ENCODE assay signal across 8 cellular contexts in genomic region chr9:33524431-33524947, GRCh38. TPM values are rescaled to one million over a fixed set of nuclear protein-coding genes. Genes with fewer than 3 reads are reported as not detected.
A peak's percentile ranks its signal among the peaks of the same experiment; 100 is the strongest.
DNase-seq lines count a peak whose midpoint lies in the region; ATAC-seq and TF ChIP-seq lines count a peak whose summit lies in the region.

No MANE protein-coding gene starts in this region.

- intact Hi-C loops in posterior cingulate gyrus (cut with DNase I) = no loop called here

- DNase-seq in NCI-H2227 (lab: John Stamatoyannopoulos, UW; ENCODE audit: unreplicated experiment) = peak; percentile 15
- DNase-seq in NCI-H2227 treated with DMSO at 0.1 percent for 48 hours (lab: John Stamatoyannopoulos, UW) = no peak
- no peak for DNase-seq in epithelial cell of proximal tubule (ENCODE audit: low read depth)
- DNase-seq in posterior cingulate gyrus = peak in 7 of 10 donors; percentile 15 to 85 (median 26)
- DNase-seq in RKO (ENCODE audit: low spot score) = no peak

- no peak for TF ChIP-seq CTCF in epithelial cell of proximal tubule (conservative IDR thresholded peaks at IDR 0.05; ENCODE audit: low read depth, low read length)

- H3K4me3 ChIP-seq in epithelial cell of proximal tubule (ENCODE audit: low read depth, low read length) = peak overlapping the region; percentile 74

- ATAC-seq in SK-N-SH treated with all-trans-retinoic acid at 6 μM for 48 hours (peak; percentile 67), HG02642 (IDR thresholded peaks at IDR 0.05; ENCODE audit: poor library complexity, unreplicated experiment) (no peak), HG03520 (IDR thresholded peaks at IDR 0.05; ENCODE audit: unreplicated experiment) (no peak)

TF ChIP-seq in SK-N-SH treated with all-trans-retinoic acid at 6 μM for 48 hours, 23 proteins besides CTCF, POLR2A, EP300 and RAD21:
- no peak for TF ChIP-seq ZNF565 (CRISPR knock-in tag; conservative IDR thresholded peaks at IDR 0.05; ENCODE audit: low read depth)
- no peak for TF ChIP-seq CSDC2 (CRISPR knock-in tag; IDR thresholded peaks at IDR 0.05)
- no peak for TF ChIP-seq BACH2 (CRISPR knock-in tag; IDR thresholded peaks at IDR 0.05; ENCODE audit: borderline replicate concordance)
- TF ChIP-seq ZC3H10 (CRISPR knock-in tag; IDR thresholded peaks at IDR 0.05) = no peak
- TF ChIP-seq CSRNP3 (CRISPR knock-in tag; IDR thresholded peaks at IDR 0.05) = no peak
- TF ChIP-seq, protein P1, sequence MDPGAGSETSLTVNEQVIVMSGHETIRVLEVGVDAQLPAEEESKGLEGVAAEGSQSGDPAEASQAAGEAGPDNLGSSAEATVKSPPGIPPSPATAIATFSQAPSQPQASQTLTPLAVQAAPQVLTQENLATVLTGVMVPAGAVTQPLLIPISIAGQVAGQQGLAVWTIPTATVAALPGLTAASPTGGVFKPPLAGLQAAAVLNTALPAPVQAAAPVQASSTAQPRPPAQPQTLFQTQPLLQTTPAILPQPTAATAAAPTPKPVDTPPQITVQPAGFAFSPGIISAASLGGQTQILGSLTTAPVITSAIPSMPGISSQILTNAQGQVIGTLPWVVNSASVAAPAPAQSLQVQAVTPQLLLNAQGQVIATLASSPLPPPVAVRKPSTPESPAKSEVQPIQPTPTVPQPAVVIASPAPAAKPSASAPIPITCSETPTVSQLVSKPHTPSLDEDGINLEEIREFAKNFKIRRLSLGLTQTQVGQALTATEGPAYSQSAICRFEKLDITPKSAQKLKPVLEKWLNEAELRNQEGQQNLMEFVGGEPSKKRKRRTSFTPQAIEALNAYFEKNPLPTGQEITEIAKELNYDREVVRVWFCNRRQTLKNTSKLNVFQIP (CRISPR knock-in tag; IDR thresholded peaks at IDR 0.05; ENCODE audit: borderline replicate concordance, low read depth) = no peak
TF ChIP-seq in SK-N-SH treated with all-trans-retinoic acid at 6 μM for 48 hours: peak in this region for 0.

RNA-seq across cellular contexts. Expression of gene ANKRD18B, which starts 0.4 kb away (rescaled TPM):
- total RNA-seq in epithelial cell of proximal tubule = 3.1 and 3.4 TPM in 2 replicates

RNA-seq across cellular contexts. Expression of gene NOL6, which starts 50.8 kb away (rescaled TPM):
- total RNA-seq in epithelial cell of proximal tubule = 19.3 and 45.4 TPM in 2 replicates

Comparison
In these comparisons a context has a peak if more than half of its experiments do, and no peak if none do; other contexts are left out.
1. DNase-seq: peak in NCI-H2227 (single experiment) and posterior cingulate gyrus (7 of 10); none in NCI-H2227 treated with DMSO at 0.1 percent for 48 hours (single experiment), epithelial cell of proximal tubule (single experiment) and RKO (single experiment).